In genomic region chr2:177172034-177172880, GRCh38 we compare ENCODE assay signal across 14 cellular contexts. TPM values are rescaled to one million over a fixed set of nuclear protein-coding genes. Genes with fewer than 3 reads are reported as not detected.
DNase-seq lines count a peak whose midpoint lies in the region; ATAC-seq, FAIRE-seq and TF ChIP-seq lines count a peak whose summit lies in the region.
"Had no signal": no experiment of that assay in that cellular context is flagged by ENCODE, and none has a peak within 500 bp of the region (broad histone marks: within the 10 kb centered on the region; RNA-seq: fewer than 3 reads in every experiment).

No MANE protein-coding gene starts in this region.

- intact Hi-C loops in PC-3 (cut with micrococcal nuclease) (no loop called here), sciatic nerve (cut with DNase I) (no loop called here), prostate gland (cut with DNase I) (no loop called here)

- no peak for FAIRE-seq in small intestine (lab: Jason Lieb, UNC)

- H3F3A ChIP-seq in PC-3 (ENCODE audit: low read length, unreplicated experiment), result peaks cover 6% of the 10 kb centered on the region

- DNase-seq in ELR (ENCODE audit: low read depth), result peak; percentile 94
- DNase-seq in PC-3, result peak; percentile 94
- DNase-seq in dedifferentiated amniotic fluid mesenchymal stem cell (ENCODE audit: extremely low spot score), result peak; percentile 26
- no peak for DNase-seq in sciatic nerve (ENCODE audit: low spot score)
- no peak for DNase-seq in prostate gland (ENCODE audit: low spot score)
- no peak for DNase-seq in small intestine
- DNase-seq: activated B cell treated with CpG ODN at 0.5 μM for 24 hours; activated T-cell treated with anti-CD3 and anti-CD28 coated beads, Interleukin-2, amount 50 U/mL, for 72 hours; gastrocnemius medialis; KG1; RPMI8226; transverse colon had no signal

- H3K27me3 ChIP-seq in PC-3 (ENCODE audit: low read length) (no peaks in the 10 kb centered on the region), prostate gland (replicated peaks; ENCODE audit: insufficient read depth) (no peaks in the 10 kb centered on the region), small intestine (ENCODE audit: control insufficient read depth in 2 of 2, insufficient read depth in 2 of 2, low read length in 2 of 2) (no peaks in the 10 kb centered on the region)
- H3K27me3 ChIP-seq: gastrocnemius medialis, transverse colon had no signal

- TF ChIP-seq CTCF in PC-3 (conservative IDR thresholded peaks at IDR 0.05; ENCODE audit: low read depth, low read length) (no peak), nephron (IDR thresholded peaks at IDR 0.05; ENCODE audit: unreplicated experiment in 3 of 3) (no peak), prostate gland (IDR thresholded peaks at IDR 0.05) (no peak)

- no peak overlapping the region for H3K9ac ChIP-seq in PC-3 (ENCODE audit: low read length)

- no peaks in the 10 kb centered on the region for H3K9me3 ChIP-seq in PC-3 (ENCODE audit: low read length)
- H3K9me3 ChIP-seq in prostate gland, result no peaks in the 10 kb centered on the region
- no peaks in the 10 kb centered on the region for H3K9me3 ChIP-seq in small intestine (ENCODE audit: control insufficient read depth, low read depth)
- H3K9me3 ChIP-seq: gastrocnemius medialis, transverse colon had no signal

- no TSS peak for BruUV-seq in PC-3 (replicated peaks; lab: Mats Ljungman, UMichigan)

- H3K9me3 Mint-ChIP-seq in nephron, result no peaks in the 10 kb centered on the region
- H3K9me3 Mint-ChIP-seq: activated B cell treated with CpG ODN at 0.5 μM for 24 hours; activated T-cell treated with anti-CD3 and anti-CD28 coated beads, Interleukin-2, amount 50 U/mL, for 72 hours had no signal

- H3K4me3 ChIP-seq in PC-3 (ENCODE audit: low read length), result peak overlapping the region; percentile 22; the same call in 1 of the 2 replicates
- no peak overlapping the region for H3K4me3 ChIP-seq in prostate gland
- no peak overlapping the region for H3K4me3 ChIP-seq in small intestine (ENCODE audit: low read depth in 1 of 2, low read length in 2 of 2)
- H3K4me3 ChIP-seq: gastrocnemius medialis, transverse colon had no signal

- H3K27ac ChIP-seq in PC-3 (ENCODE audit: low read length) (peak overlapping the region; percentile 55), prostate gland (no peak overlapping the region), small intestine (ENCODE audit: low read depth in 1 of 2, low read length in 1 of 2) (no peak overlapping the region)
- H3K27ac ChIP-seq: gastrocnemius medialis, transverse colon had no signal

- no peaks in the 10 kb centered on the region for H3K9me2 ChIP-seq in PC-3 (replicated peaks; ENCODE audit: low read length)

- H3K36me3 ChIP-seq in PC-3 (ENCODE audit: low read depth, low read length), result no peaks in the 10 kb centered on the region
- H3K36me3 ChIP-seq in prostate gland, result no peaks in the 10 kb centered on the region
- H3K36me3 ChIP-seq in small intestine (ENCODE audit: control insufficient read depth in 2 of 2, insufficient read depth in 2 of 2, low read length in 2 of 2), result no peaks in the 10 kb centered on the region
- H3K36me3 ChIP-seq: gastrocnemius medialis, transverse colon had no signal

- no peaks in the 10 kb centered on the region for H4K20me1 ChIP-seq in PC-3 (ENCODE audit: low read length)

- POLR2A ChIA-PET in PC-3 (lab: Charles Lee; ENCODE audit: unreplicated experiment), result interaction anchor here (0.6 kb wide), 1 partner anchor 27 kb away, joined by 4 read pairs; no protein-coding TSS in a partner anchor

- peak overlapping the region; percentile 70 for H3K4me2 ChIP-seq in PC-3 (ENCODE audit: low read length)

- H3K27ac Mint-ChIP-seq in nephron, result peak overlapping the region; percentile 62 to 84 (median 82)
- H3K27ac Mint-ChIP-seq: activated T-cell treated with anti-CD3 and anti-CD28 coated beads, Interleukin-2, amount 50 U/mL, for 72 hours had no signal

- no peak overlapping the region for H2AFZ ChIP-seq in PC-3 (ENCODE audit: low read length)

- no peak for TF ChIP-seq POLR2A in prostate gland (IDR thresholded peaks at IDR 0.05)

- no peaks in the 10 kb centered on the region for H3K79me2 ChIP-seq in PC-3 (ENCODE audit: low read length)

- CTCF ChIA-PET in PC-3 (lab: Charles Lee), result interaction anchor here (0.6 kb wide), 1 partner anchor 973 kb away, joined by 3 read pairs; no protein-coding TSS in a partner anchor

- no peak overlapping the region for H3K4me3 Mint-ChIP-seq in nephron
- H3K4me3 Mint-ChIP-seq: activated B cell treated with CpG ODN at 0.5 μM for 24 hours; activated T-cell treated with anti-CD3 and anti-CD28 coated beads, Interleukin-2, amount 50 U/mL, for 72 hours had no signal

- H3K4me1 Mint-ChIP-seq in nephron, result peaks cover 35% of the 10 kb centered on the region

- no peaks in the 10 kb centered on the region for H3K27me3 Mint-ChIP-seq in nephron (ENCODE audit: low read depth)
- H3K27me3 Mint-ChIP-seq: activated B cell treated with CpG ODN at 0.5 μM for 24 hours had no signal

- peaks cover 49% of the 10 kb centered on the region for H3K4me1 ChIP-seq in PC-3 (ENCODE audit: insufficient read depth, low read length)
- H3K4me1 ChIP-seq in prostate gland (replicated peaks), result no peaks in the 10 kb centered on the region
- H3K4me1 ChIP-seq in small intestine (ENCODE audit: control insufficient read depth in 2 of 2, insufficient read depth in 1 of 2, low read depth in 1 of 2, low read length in 1 of 2), result no peaks in the 10 kb centered on the region

- ATAC-seq in PC-3 (peak; percentile 92), sciatic nerve (no peak), HG02885 (IDR thresholded peaks at IDR 0.05; ENCODE audit: poor library complexity, unreplicated experiment) (no peak)
- ATAC-seq: activated T-cell treated with anti-CD3 and anti-CD28 coated beads, Interleukin-2, amount 50 U/mL, for 72 hours had no signal

- no peaks in the 10 kb centered on the region for H3K36me3 Mint-ChIP-seq in nephron (ENCODE audit: low read depth)

RNA-seq across cellular contexts. Expression of gene HNRNPA3, which starts 40.3 kb away (rescaled TPM):
- total RNA-seq in PC-3 (2014; rRNA removed) (50.3 and 90.2 TPM in 2 replicates), sciatic nerve (161 TPM), prostate gland (10 to 100 TPM; 56.5 to 57.0 TPM)
- 100 to 1,000 TPM in 2 of 3 donors, 10 to 100 TPM in 1; 73.4 to 279 (median 101) TPM for polyA plus RNA-seq in small intestine

Comparison
In these comparisons a context has a peak if more than half of its experiments do, and no peak if none do; other contexts are left out.
1. DNase-seq: peak in ELR (single experiment), PC-3 (single experiment) and dedifferentiated amniotic fluid mesenchymal stem cell (single experiment); none in sciatic nerve (single experiment), prostate gland (single experiment) and small intestine (single experiment).